In genomic region chr9:99078731-99079130, GRCh38 we compare ENCODE assay signal across 1 cellular context.
TF ChIP-seq lines count a peak whose summit lies in the region.

No MANE protein-coding gene starts in this region.

TF ChIP-seq in H1, 55 proteins besides CTCF, POLR2A, EP300 and RAD21:
- no peak for TF ChIP-seq TCF12 (IDR thresholded peaks at IDR 0.05; ENCODE audit: low read depth, low read length)
